In genomic region chr12:67394600-67394999, GRCh38 we compare ENCODE assay signal across 11 cellular contexts.
DNase-seq lines count a peak whose midpoint lies in the region; ATAC-seq and TF ChIP-seq lines count a peak whose summit lies in the region.
"Had no signal": no experiment of that assay in that cellular context is flagged by ENCODE, and none has a peak within 500 bp of the region (broad histone marks: within the 10 kb centered on the region; RNA-seq: fewer than 3 reads in every experiment).

No MANE protein-coding gene starts in this region.

- H3K36me3 ChIP-seq in H7 (replicated peaks; ENCODE audit: control insufficient read depth, insufficient read depth, low read length): no peaks in the 10 kb centered on the region
- no peaks in the 10 kb centered on the region for H3K36me3 ChIP-seq in breast epithelium
- H3K36me3 ChIP-seq in right atrium auricular region: no peaks in the 10 kb centered on the region
- H3K36me3 ChIP-seq: neutrophil had no signal

- intact Hi-C loops in breast epithelium (cut with DNase I; ENCODE audit: low total_unique reads): no loop called here

- H3K27ac ChIP-seq in breast epithelium: peak overlapping the region; percentile 41 to 54
- H3K27ac ChIP-seq in right atrium auricular region: peak overlapping the region; percentile 37 to 45
- H3K27ac ChIP-seq: neutrophil had no signal

- H3K4me1 ChIP-seq in breast epithelium (no peaks in the 10 kb centered on the region), right atrium auricular region (peaks cover 0 to 8% of the 10 kb centered on the region in 2 donors)

- H3K9me3 ChIP-seq in breast epithelium: no peaks in the 10 kb centered on the region
- no peaks in the 10 kb centered on the region for H3K9me3 ChIP-seq in right atrium auricular region
- H3K9me3 ChIP-seq: neutrophil had no signal

- TF ChIP-seq POLR2A in breast epithelium (IDR thresholded peaks at IDR 0.05): no peak

- TF ChIP-seq CTCF in breast epithelium (IDR thresholded peaks at IDR 0.05) (no peak), right atrium auricular region (IDR thresholded peaks at IDR 0.05) (peak in 1 of 2 donors; percentile 48), retinal pigment epithelial cell (conservative IDR thresholded peaks at IDR 0.05; ENCODE audit: low read depth, low read length) (peak; percentile 4)

- H3K27me3 ChIP-seq in H7 (ENCODE audit: control insufficient read depth, insufficient read depth, low read length): no peaks in the 10 kb centered on the region
- H3K27me3 ChIP-seq in breast epithelium: no peaks in the 10 kb centered on the region
- H3K27me3 ChIP-seq in right atrium auricular region: no peaks in the 10 kb centered on the region
- H3K27me3 ChIP-seq: neutrophil had no signal

- DNase-seq in H7: peak; percentile 8
- peak in 1 of 2 donors; percentile 84 for DNase-seq in breast epithelium (ENCODE audit: low spot score in 2 of 2)
- peak; percentile 83 for DNase-seq in right atrium auricular region (ENCODE audit: low spot score)
- DNase-seq in retinal pigment epithelial cell (ENCODE audit: low read depth): no peak
- no peak for DNase-seq in activated CD4-positive, CD25-positive, alpha-beta regulatory T cell treated with anti-CD3 and anti-CD28 coated beads, Interleukin-2, amount 50 U/mL, for 72 hours
- DNase-seq in stimulated activated CD4-positive, alpha-beta T cell treated with anti-CD3 and anti-CD28 coated beads, Interleukin-1b, Interleukin-23, amount 100 ng/mL, for 48 hours: no peak
- DNase-seq in HuH-7.5 (ENCODE audit: low spot score): no peak
- DNase-seq: activated CD4-positive, alpha-beta T cell treated with anti-CD3 and anti-CD28 coated beads for 1 hour; amniotic stem cell had no signal

- no peak for ATAC-seq in HG02763 (IDR thresholded peaks at IDR 0.05; ENCODE audit: unreplicated experiment)

- H3K4me3 ChIP-seq in H7 (ENCODE audit: insufficient read depth, low read depth, low read length) (no peak overlapping the region), breast epithelium (no peak overlapping the region), right atrium auricular region (no peak overlapping the region), retinal pigment epithelial cell (ENCODE audit: low read length) (no peak overlapping the region)

Comparison
In these comparisons a context has a peak if more than half of its experiments do, and no peak if none do; other contexts are left out.
1. DNase-seq: peak in H7 (single experiment) and right atrium auricular region (single experiment); none in retinal pigment epithelial cell (single experiment), activated CD4-positive, CD25-positive, alpha-beta regulatory T cell treated with anti-CD3 and anti-CD28 coated beads, Interleukin-2, amount 50 U/mL, for 72 hours (single experiment), stimulated activated CD4-positive, alpha-beta T cell treated with anti-CD3 and anti-CD28 coated beads, Interleukin-1b, Interleukin-23, amount 100 ng/mL, for 48 hours (single experiment) and HuH-7.5 (single experiment).